8 cellular contexts compared by ENCODE assay signal in genomic region chr22:36238348-36239149, GRCh38. TPM values are rescaled to one million over a fixed set of nuclear protein-coding genes. Genes with fewer than 3 reads are reported as not detected.
A peak's percentile ranks its signal among the peaks of the same experiment; 100 is the strongest.
DNase-seq lines count a peak whose midpoint lies in the region; ATAC-seq and TF ChIP-seq lines count a peak whose summit lies in the region.

No MANE protein-coding gene starts in this region.

- no peaks in the 10 kb centered on the region for H3K36me3 ChIP-seq in Panc1 (ENCODE audit: control insufficient read depth, insufficient read depth, low read length)
- H3K36me3 ChIP-seq in endocrine pancreas (ENCODE audit: control insufficient read depth, insufficient read depth, low read length), result no peaks in the 10 kb centered on the region
- H3K36me3 ChIP-seq in naive thymus-derived CD4-positive, alpha-beta T cell (ENCODE audit: control insufficient read depth in 2 of 3, insufficient read depth in 3 of 3, low read length in 3 of 3), result peaks cover 0 to 32% (median 1%) of the 10 kb centered on the region in 3 experiments

- H3K4me1 ChIP-seq in Panc1 (ENCODE audit: control insufficient read depth, insufficient read depth, low read length) (peaks cover 10% of the 10 kb centered on the region; the same call in 1 of the 2 replicates), endocrine pancreas (ENCODE audit: control insufficient read depth, insufficient read depth, low read length) (peaks cover 12% of the 10 kb centered on the region)
- peaks cover 23 to 33% of the 10 kb centered on the region in 2 donors for H3K4me1 ChIP-seq in naive thymus-derived CD4-positive, alpha-beta T cell (ENCODE audit: control insufficient read depth in 2 of 2, insufficient read depth in 2 of 2, low read length in 2 of 2)

- intact Hi-C loops in activated CD4-positive, alpha-beta T cell treated with anti-CD3 and anti-CD28 coated beads for 36 hours (cut with DNase I, micrococcal nuclease), result loop anchor here (1.0 to 5.0 kb wide), 6 partner anchors 15 to 291 kb away; partner anchors contain the start of genes APOL1 (in 2 of the 2) and EIF3D (in 1 of the 2)
- intact Hi-C loops in Panc1 (cut with micrococcal nuclease; ENCODE audit: unreplicated experiment), result no loop called here
- intact Hi-C loops in naive thymus-derived CD4-positive, alpha-beta T cell (cut with micrococcal nuclease), result loop anchor here (1.0 to 5.0 kb wide), 10 partner anchors 15 to 291 kb away; partner anchors contain the start of genes APOL1 (in 2 of the 2), APOL3 (in 1 of the 2), EIF3D (in 1 of the 2) and TXN2 (in 1 of the 2)

- H3K4me3 Mint-ChIP-seq in activated CD4-positive, alpha-beta T cell treated with anti-CD3 and anti-CD28 coated beads for 36 hours, result peak overlapping the region; percentile 98
- peak overlapping the region; percentile 93 to 99 (median 99) for H3K4me3 Mint-ChIP-seq in naive thymus-derived CD4-positive, alpha-beta T cell

- peak overlapping the region; percentile 85 for H3K9ac ChIP-seq in endocrine pancreas (ENCODE audit: control insufficient read depth, insufficient read depth, low read length)

- H3K27ac Mint-ChIP-seq in activated CD4-positive, alpha-beta T cell treated with anti-CD3 and anti-CD28 coated beads for 36 hours, result peak overlapping the region; percentile 99
- peak overlapping the region; percentile 94 to 99 (median 98) for H3K27ac Mint-ChIP-seq in naive thymus-derived CD4-positive, alpha-beta T cell

- H3K27me3 Mint-ChIP-seq in activated CD4-positive, alpha-beta T cell treated with anti-CD3 and anti-CD28 coated beads for 36 hours, result no peaks in the 10 kb centered on the region
- H3K27me3 Mint-ChIP-seq in naive thymus-derived CD4-positive, alpha-beta T cell, result peaks cover 0 to 9% (median 0%) of the 10 kb centered on the region in 5 donors

- H3K27me3 ChIP-seq in Panc1 (ENCODE audit: control insufficient read depth, insufficient read depth, low read length) (no peaks in the 10 kb centered on the region), endocrine pancreas (ENCODE audit: control insufficient read depth, insufficient read depth, low read length) (no peaks in the 10 kb centered on the region)
- no peaks in the 10 kb centered on the region for H3K27me3 ChIP-seq in naive thymus-derived CD4-positive, alpha-beta T cell (ENCODE audit: control insufficient read depth in 2 of 2, insufficient read depth in 2 of 2, low read length in 2 of 2)

- peak overlapping the region; percentile 91 for H3K27ac ChIP-seq in Panc1 (ENCODE audit: low read length)
- peak overlapping the region; percentile 76 for H3K27ac ChIP-seq in naive thymus-derived CD4-positive, alpha-beta T cell (ENCODE audit: low read depth, low read length)

- H3K4me3 ChIP-seq in Panc1 (ENCODE audit: low read depth in 2 of 2, low read length in 2 of 2), result peak overlapping the region; percentile 71 to 95
- H3K4me3 ChIP-seq in endocrine pancreas (ENCODE audit: control insufficient read depth, insufficient read depth, low read length), result peak overlapping the region; percentile 81
- peak overlapping the region; percentile 94 for H3K4me3 ChIP-seq in naive thymus-derived CD4-positive, alpha-beta T cell (ENCODE audit: low read length)

- CTCF ChIA-PET in activated CD4-positive, alpha-beta T cell treated with anti-CD3 and anti-CD28 coated beads for 36 hours (lab: Charles Lee), result interaction anchor here (0.6 to 4.4 kb wide), 31 partner anchors 11 to 292 kb away, joined by 3 to 46 read pairs (median 4); partner anchors contain the start of genes APOL1, APOL3 and FOXRED2
- CTCF ChIA-PET in Panc1 (lab: Charles Lee), result interaction anchor here (0.6 to 1.0 kb wide), 4 partner anchors 40 to 80 kb away, joined by 3 read pairs; no protein-coding TSS in a partner anchor
- CTCF ChIA-PET in naive thymus-derived CD4-positive, alpha-beta T cell (lab: Charles Lee), result interaction anchor here (0.8 to 1.8 kb wide), 16 partner anchors 15 to 173 kb away, joined by 3 to 11 read pairs (median 4); partner anchors contain the start of genes APOL1 and APOL3

- no peaks in the 10 kb centered on the region for H3K9me3 ChIP-seq in Panc1 (ENCODE audit: control insufficient read depth, insufficient read depth, low read depth, low read length)
- H3K9me3 ChIP-seq in endocrine pancreas (ENCODE audit: control insufficient read depth, low read length), result no peaks in the 10 kb centered on the region
- H3K9me3 ChIP-seq in naive thymus-derived CD4-positive, alpha-beta T cell (ENCODE audit: control insufficient read depth in 2 of 3, low read length in 3 of 3), result no peaks in the 10 kb centered on the region

- in situ Hi-C loops in Panc1 (cut with HindIII; ENCODE audit: low pct_unique_long_range_greater_than_20kb, low sequenced_read_pairs), result no loop called here

- H3K9me3 Mint-ChIP-seq in activated CD4-positive, alpha-beta T cell treated with anti-CD3 and anti-CD28 coated beads for 36 hours (ENCODE audit: low read depth), result no peaks in the 10 kb centered on the region
- H3K9me3 Mint-ChIP-seq in naive thymus-derived CD4-positive, alpha-beta T cell, result peaks cover 0 to 15% (median 6%) of the 10 kb centered on the region in 11 donors

- peak; percentile 37 for DNase-seq in activated CD4-positive, alpha-beta T cell treated with anti-CD3 and anti-CD28 coated beads for 36 hours
- DNase-seq in activated CD4-positive, alpha-beta T cell treated with anti-CD3 and anti-CD28 coated beads, Interleukin-2, amount 50 U/mL, for 1 hour, result no peak
- DNase-seq in Panc1 (ENCODE audit: low read depth, low spot score) (no peak), amygdala (lab: John Stamatoyannopoulos, UW) (no peak), NCI-H1048 (lab: John Stamatoyannopoulos, UW) (no peak), NCI-H524 treated with DMSO at 0.1 percent for 48 hours (lab: John Stamatoyannopoulos, UW) (no peak)
- peak in 1 of 9 donors; percentile 4 for DNase-seq in naive thymus-derived CD4-positive, alpha-beta T cell

- POLR2A ChIA-PET in activated CD4-positive, alpha-beta T cell treated with anti-CD3 and anti-CD28 coated beads for 36 hours (lab: Charles Lee), result interaction anchor here (0.6 to 1.7 kb wide), 7 partner anchors 12 to 591 kb away, joined by 3 to 6 read pairs (median 4); partner anchors contain the start of gene APOL1
- POLR2A ChIA-PET in Panc1 (lab: Charles Lee), result interaction anchor here (0.6 kb wide), 1 partner anchor 438 kb away, joined by 4 read pairs; no protein-coding TSS in a partner anchor
- POLR2A ChIA-PET in naive thymus-derived CD4-positive, alpha-beta T cell (lab: Charles Lee), result interaction anchor here (0.7 to 4.0 kb wide), 11 partner anchors 10 to 908 kb away, joined by 3 to 24 read pairs (median 3); partner anchors contain the start of genes APOL1, APOL3 and APOL6

- TF ChIP-seq CTCF in Panc1 (IDR thresholded peaks at IDR 0.05), result no peak

- peaks cover 47% of the 10 kb centered on the region for H3K4me1 Mint-ChIP-seq in activated CD4-positive, alpha-beta T cell treated with anti-CD3 and anti-CD28 coated beads for 36 hours
- peaks cover 45 to 63% (median 58%) of the 10 kb centered on the region in 7 donors for H3K4me1 Mint-ChIP-seq in naive thymus-derived CD4-positive, alpha-beta T cell

- peak; percentile 3 for ATAC-seq in activated CD4-positive, alpha-beta T cell treated with anti-CD3 and anti-CD28 coated beads for 36 hours
- ATAC-seq in Panc1, result peak; percentile 40
- no peak for ATAC-seq in naive thymus-derived CD4-positive, alpha-beta T cell

- no TSS peak for BruUV-seq in Panc1 (replicated peaks; lab: Mats Ljungman, UMichigan)

- H3K36me3 Mint-ChIP-seq in activated CD4-positive, alpha-beta T cell treated with anti-CD3 and anti-CD28 coated beads for 36 hours (ENCODE audit: low read depth), result peaks cover 49% of the 10 kb centered on the region
- peaks cover 19 to 68% (median 33%) of the 10 kb centered on the region in 5 donors for H3K36me3 Mint-ChIP-seq in naive thymus-derived CD4-positive, alpha-beta T cell

RNA-seq across cellular contexts. Expression of gene APOL2, which starts 0.8 kb away (rescaled TPM):
- 10 to 100 TPM; 64.5 TPM for total RNA-seq in activated CD4-positive, alpha-beta T cell treated with anti-CD3 and anti-CD28 coated beads for 36 hours
- 34.4 TPM for total RNA-seq in Panc1 (2021; ENCODE audit: unreplicated experiment)
- polyA plus RNA-seq in Panc1 (2012; ENCODE audit: insufficient read length), result 24.6 TPM
- total RNA-seq in naive thymus-derived CD4-positive, alpha-beta T cell, result 100 to 1,000 TPM in 1 of 5 experiments, 10 to 100 TPM in 4; 30.1 to 133 (median 66.9) TPM
- 10 to 100 TPM; 13.4 to 14.9 TPM for polyA plus RNA-seq in naive thymus-derived CD4-positive, alpha-beta T cell

RNA-seq across cellular contexts. Expression of gene APOL1, which starts 14.4 kb away (rescaled TPM):
- total RNA-seq in activated CD4-positive, alpha-beta T cell treated with anti-CD3 and anti-CD28 coated beads for 36 hours, result 10 to 100 TPM; 32.0 to 37.2 TPM
- 16.0 TPM for total RNA-seq in Panc1 (2021; ENCODE audit: unreplicated experiment)
- 11.9 TPM for polyA plus RNA-seq in Panc1 (2012; ENCODE audit: insufficient read length)
- 10 to 100 TPM in 4 of 5 experiments, 1 to 10 TPM in 1; 8.6 to 91.1 (median 18.4) TPM for total RNA-seq in naive thymus-derived CD4-positive, alpha-beta T cell
- polyA plus RNA-seq in naive thymus-derived CD4-positive, alpha-beta T cell, result 10 to 100 TPM in 1 of 2 donors, 1 to 10 TPM in 1; 6.2 to 14.9 TPM

RNA-seq across cellular contexts. Expression of gene APOL4, which starts 36.9 kb away (rescaled TPM):
- under 1 TPM; 0.16 to 0.21 TPM for total RNA-seq in activated CD4-positive, alpha-beta T cell treated with anti-CD3 and anti-CD28 coated beads for 36 hours
- total RNA-seq in Panc1 (2021; ENCODE audit: unreplicated experiment), result not detected
- polyA plus RNA-seq in Panc1 (2012; ENCODE audit: insufficient read length), result not detected
- total RNA-seq in naive thymus-derived CD4-positive, alpha-beta T cell, result 1 to 10 TPM in 1 of 5 experiments, not detected in 4; 1.2 TPM
- polyA plus RNA-seq in naive thymus-derived CD4-positive, alpha-beta T cell, result not detected
